ENCODE assay signal across 8 cellular contexts in the genomic region with DNA sequence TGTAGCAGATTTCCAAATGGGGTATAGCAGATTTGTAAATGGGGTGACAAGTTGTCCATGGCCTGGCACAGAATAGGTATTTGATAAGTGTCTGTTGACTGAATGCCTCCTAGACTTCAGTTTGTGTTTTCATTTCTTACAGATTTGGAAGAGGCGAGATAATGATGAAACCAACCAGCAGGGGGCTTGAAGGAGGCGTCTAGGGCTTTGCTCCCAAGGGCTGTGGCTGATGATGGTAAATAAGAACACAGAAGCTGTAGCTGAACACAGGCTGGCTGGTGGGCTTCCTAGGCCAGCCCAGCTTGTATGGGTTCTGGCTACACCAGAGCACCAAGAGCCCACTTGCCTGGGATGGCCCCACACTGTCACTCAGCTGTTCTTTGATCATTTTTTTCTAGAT. TPM values are rescaled to one million over a fixed set of nuclear protein-coding genes. Genes with fewer than 3 reads are reported as not detected.
DNase-seq lines count a peak whose midpoint lies in the region.

No MANE protein-coding gene starts in this region.

- peak; percentile 48 for DNase-seq in activated naive CD4-positive, alpha-beta T cell treated with anti-CD3 and anti-CD28 coated beads, Interleukin-2, amount 10 ng/mL, durations not matched to agents 7 days and 5 days
- no peak for DNase-seq in activated naive CD4-positive, alpha-beta T cell treated with anti-CD3 and anti-CD28 coated beads for 36 hours
- DNase-seq in NAMALWA (ENCODE audit: low spot score), result peak; percentile 65
- DNase-seq in cerebellar cortex (ENCODE audit: low spot score), result peak; percentile 15
- DNase-seq in pons (ENCODE audit: low spot score), result peak; percentile 34
- DNase-seq in NCI-H446 (lab: John Stamatoyannopoulos, UW), result no peak
- no peak for DNase-seq in LoVo (ENCODE audit: low spot score)
- no peak for DNase-seq in stimulated activated naive CD4-positive, alpha-beta T cell treated with Interleukin-2 at 50 U/mL for 16 hours (lab: John Stamatoyannopoulos, UW)

- H3K4me3 Mint-ChIP-seq in activated naive CD4-positive, alpha-beta T cell treated with anti-CD3 and anti-CD28 coated beads, Interleukin-2, amount 10 ng/mL, durations not matched to agents 7 days and 5 days, result no peak overlapping the region
- no peak overlapping the region for H3K4me3 Mint-ChIP-seq in activated naive CD4-positive, alpha-beta T cell treated with anti-CD3 and anti-CD28 coated beads for 36 hours

- H3K36me3 Mint-ChIP-seq in activated naive CD4-positive, alpha-beta T cell treated with anti-CD3 and anti-CD28 coated beads, Interleukin-2, amount 10 ng/mL, durations not matched to agents 7 days and 5 days, result peaks cover 51% of the 10 kb centered on the region
- H3K36me3 Mint-ChIP-seq in activated naive CD4-positive, alpha-beta T cell treated with anti-CD3 and anti-CD28 coated beads for 36 hours (ENCODE audit: low read depth), result peaks cover 54% of the 10 kb centered on the region

- intact Hi-C loops in activated naive CD4-positive, alpha-beta T cell treated with anti-CD3 and anti-CD28 coated beads for 36 hours (cut with micrococcal nuclease), result no loop called here

- no peaks in the 10 kb centered on the region for H3K27me3 Mint-ChIP-seq in activated naive CD4-positive, alpha-beta T cell treated with anti-CD3 and anti-CD28 coated beads, Interleukin-2, amount 10 ng/mL, durations not matched to agents 7 days and 5 days
- no peaks in the 10 kb centered on the region for H3K27me3 Mint-ChIP-seq in activated naive CD4-positive, alpha-beta T cell treated with anti-CD3 and anti-CD28 coated beads for 36 hours (ENCODE audit: low read depth)

- H3K9me3 Mint-ChIP-seq in activated naive CD4-positive, alpha-beta T cell treated with anti-CD3 and anti-CD28 coated beads, Interleukin-2, amount 10 ng/mL, durations not matched to agents 7 days and 5 days, result no peaks in the 10 kb centered on the region
- H3K9me3 Mint-ChIP-seq in activated naive CD4-positive, alpha-beta T cell treated with anti-CD3 and anti-CD28 coated beads for 36 hours, result no peaks in the 10 kb centered on the region

- H3K4me1 Mint-ChIP-seq in activated naive CD4-positive, alpha-beta T cell treated with anti-CD3 and anti-CD28 coated beads, Interleukin-2, amount 10 ng/mL, durations not matched to agents 7 days and 5 days, result no peaks in the 10 kb centered on the region
- H3K4me1 Mint-ChIP-seq in activated naive CD4-positive, alpha-beta T cell treated with anti-CD3 and anti-CD28 coated beads for 36 hours (ENCODE audit: low read depth), result no peaks in the 10 kb centered on the region

- H3K27ac Mint-ChIP-seq in activated naive CD4-positive, alpha-beta T cell treated with anti-CD3 and anti-CD28 coated beads, Interleukin-2, amount 10 ng/mL, durations not matched to agents 7 days and 5 days, result peak overlapping the region; percentile 2
- H3K27ac Mint-ChIP-seq in activated naive CD4-positive, alpha-beta T cell treated with anti-CD3 and anti-CD28 coated beads for 36 hours, result no peak overlapping the region

- CTCF ChIA-PET in activated naive CD4-positive, alpha-beta T cell treated with anti-CD3 and anti-CD28 coated beads, Interleukin-2, amount 10 ng/mL, durations not matched to agents 7 days and 5 days (lab: Charles Lee), result interaction anchor here (0.6 to 4.8 kb wide), 11 partner anchors 9 to 166 kb away, joined by 3 to 34 read pairs (median 4); no protein-coding TSS in a partner anchor
- CTCF ChIA-PET in activated naive CD4-positive, alpha-beta T cell treated with anti-CD3 and anti-CD28 coated beads for 36 hours (lab: Charles Lee), result interaction anchor here (1.0 to 10.1 kb wide), 5 partner anchors 12 to 124 kb away, joined by 3 to 75 read pairs (median 3); no protein-coding TSS in a partner anchor

RNA-seq across cellular contexts. Expression of a gene that starts 19.4 kb away (rescaled TPM):
- total RNA-seq in activated naive CD4-positive, alpha-beta T cell treated with anti-CD3 and anti-CD28 coated beads for 36 hours, result not detected

RNA-seq across cellular contexts. Expression of a gene that starts 32.6 kb away (rescaled TPM):
- 10 to 100 TPM; 92.3 to 94.6 TPM for total RNA-seq in activated naive CD4-positive, alpha-beta T cell treated with anti-CD3 and anti-CD28 coated beads for 36 hours

RNA-seq across cellular contexts. Expression of a gene that starts 36.8 kb away (rescaled TPM):
- 10 to 100 TPM; 29.3 to 31.0 TPM for total RNA-seq in activated naive CD4-positive, alpha-beta T cell treated with anti-CD3 and anti-CD28 coated beads for 36 hours

RNA-seq across cellular contexts. Expression of a gene that starts 45.5 kb away (rescaled TPM):
- 1 to 10 TPM; 2.6 to 3.2 TPM for total RNA-seq in activated naive CD4-positive, alpha-beta T cell treated with anti-CD3 and anti-CD28 coated beads for 36 hours

RNA-seq across cellular contexts. Expression of a gene that starts 46.1 kb away (rescaled TPM):
- total RNA-seq in activated naive CD4-positive, alpha-beta T cell treated with anti-CD3 and anti-CD28 coated beads for 36 hours, result under 1 TPM; 0.55 to 0.67 TPM

Comparison
In these comparisons a context has a peak if more than half of its experiments do, and no peak if none do; other contexts are left out.
1. DNase-seq: peak in activated naive CD4-positive, alpha-beta T cell treated with anti-CD3 and anti-CD28 coated beads, Interleukin-2, amount 10 ng/mL, durations not matched to agents 7 days and 5 days (single experiment), NAMALWA (single experiment), cerebellar cortex (single experiment) and pons (single experiment); none in activated naive CD4-positive, alpha-beta T cell treated with anti-CD3 and anti-CD28 coated beads for 36 hours (single experiment), NCI-H446 (0 of 2), LoVo (single experiment) and stimulated activated naive CD4-positive, alpha-beta T cell treated with Interleukin-2 at 50 U/mL for 16 hours (single experiment).